In genomic region chr1:8023995-8024313, GRCh38 we compare ENCODE assay signal across 13 cellular contexts. TPM values are rescaled to one million over a fixed set of nuclear protein-coding genes. Genes with fewer than 3 reads are reported as not detected.
DNase-seq lines count a peak whose midpoint lies in the region; ATAC-seq, FAIRE-seq and TF ChIP-seq lines count a peak whose summit lies in the region.
"Had no signal": no experiment of that assay in that cellular context is flagged by ENCODE, and none has a peak within 500 bp of the region (broad histone marks: within the 10 kb centered on the region; RNA-seq: fewer than 3 reads in every experiment).

No MANE protein-coding gene starts in this region.

- H3K27me3 ChIP-seq in brain microvascular endothelial cell (replicated peaks) (no peaks in the 10 kb centered on the region), gastrocnemius medialis (no peaks in the 10 kb centered on the region)

- intact Hi-C loops in kidney (cut with DNase I): no loop called here
- intact Hi-C loops in gastrocnemius medialis (cut with DNase I; ENCODE audit: low total_unique reads): no loop called here

- TF ChIP-seq POLR2A in H54 (IDR thresholded peaks at IDR 0.05; ENCODE audit: low read depth, low read length) (no peak), gastrocnemius medialis (IDR thresholded peaks at IDR 0.05) (no peak)

- peak overlapping the region; percentile 97 for H3K27ac ChIP-seq in brain microvascular endothelial cell
- peak overlapping the region; percentile 76 to 90 for H3K27ac ChIP-seq in kidney (ENCODE audit: low read depth in 2 of 2, low read length in 2 of 2)
- H3K27ac ChIP-seq in gastrocnemius medialis: peak overlapping the region; percentile 29 to 94 (median 85)

- peaks cover 3% of the 10 kb centered on the region for H3K36me3 ChIP-seq in brain microvascular endothelial cell (replicated peaks)
- peaks cover 7 to 11% of the 10 kb centered on the region in 2 donors for H3K36me3 ChIP-seq in kidney (ENCODE audit: control insufficient read depth in 1 of 2, insufficient read depth in 2 of 2, low read length in 2 of 2)
- H3K36me3 ChIP-seq in gastrocnemius medialis: peaks cover 0 to 9% of the 10 kb centered on the region in 2 donors

- H3K9me3 ChIP-seq in kidney (ENCODE audit: control insufficient read depth in 1 of 2, low read length in 2 of 2): no peaks in the 10 kb centered on the region
- no peaks in the 10 kb centered on the region for H3K9me3 ChIP-seq in gastrocnemius medialis

- H3K9ac ChIP-seq in kidney (ENCODE audit: low read length in 2 of 2): peak overlapping the region; percentile 68 to 87

- peak; percentile 68 for FAIRE-seq in H54 (lab: Jason Lieb, UNC)
- no peak for FAIRE-seq in kidney (lab: Jason Lieb, UNC)

- peak overlapping the region; percentile 75 for H3K4me3 ChIP-seq in brain microvascular endothelial cell (ENCODE audit: low read depth, low read length)
- H3K4me3 ChIP-seq in kidney (ENCODE audit: low read length in 2 of 2): peak overlapping the region; percentile 70 to 85
- peak overlapping the region; percentile 67 to 96 (median 81) for H3K4me3 ChIP-seq in gastrocnemius medialis

- in situ Hi-C loops in brain microvascular endothelial cell (cut with HindIII; ENCODE audit: low pct_ligation_motif_present, low sequenced_read_pairs): loop anchor here (25.0 kb wide), 1 partner anchor 288 kb away; the partner anchor contains the start of gene SLC45A1
- in situ Hi-C loops in gastrocnemius medialis (cut with MboI; ENCODE audit: low sequenced_read_pairs in 4 of 4): loop anchor here in 1 of 4 donors (5.0 kb wide), 1 partner anchor 42 kb away; no protein-coding TSS in a partner anchor

- DNase-seq in H54 (ENCODE audit: insufficient read length, low spot score) (no peak), brain microvascular endothelial cell (no peak), kidney (no peak), gastrocnemius medialis (no peak), GDM1 (lab: John Stamatoyannopoulos, UW) (no peak), RPMI8226 (no peak)
- DNase-seq: activated CD4-positive, alpha-beta T cell treated with anti-CD3 and anti-CD28 coated beads, Interleukin-2, amount 10 ng/mL, durations not matched to agents 7 days and 5 days; CD4-positive, CD25-positive, alpha-beta regulatory T cell; naive B cell; NCI-H226; SHP77 treated with DMSO at 0.1 percent for 48 hours had no signal

- H3K4me1 ChIP-seq in kidney (ENCODE audit: control insufficient read depth in 1 of 2, insufficient read depth in 1 of 2, low read depth in 1 of 2, low read length in 2 of 2) (peaks cover 17 to 21% of the 10 kb centered on the region in 2 donors), gastrocnemius medialis (peaks cover 63 to 74% of the 10 kb centered on the region in 2 donors)

- ATAC-seq in gastrocnemius medialis: no peak
- ATAC-seq in HG03354 (IDR thresholded peaks at IDR 0.05; ENCODE audit: poor library complexity, severe bottlenecking, unreplicated experiment): no peak
- ATAC-seq in GM21526 (IDR thresholded peaks at IDR 0.05; ENCODE audit: low FRiP score, unreplicated experiment): no peak

- TF ChIP-seq CTCF in brain microvascular endothelial cell (IDR thresholded peaks at IDR 0.05; ENCODE audit: low read depth, low read length, missing control alignments) (no peak), kidney (IDR thresholded peaks at IDR 0.05; ENCODE audit: borderline replicate concordance, extremely low read depth, insufficient read depth) (no peak), gastrocnemius medialis (IDR thresholded peaks at IDR 0.05 in 4 of 5, conservative IDR thresholded peaks at IDR 0.05 in 1 of 5) (no peak)

RNA-seq across cellular contexts. Expression of gene ERRFI1, which starts 2.2 kb away (rescaled TPM):
- total RNA-seq in kidney (71.3 TPM), gastrocnemius medialis (100 to 1,000 TPM; 184 to 644 (median 448) TPM)
- 25.0 TPM for polyA plus RNA-seq in kidney (ENCODE audit: insufficient read depth, low read depth, low replicate concordance)
